1 cellular context compared by ENCODE assay signal in genomic region chr19:2507109-2507508, GRCh38.
TF ChIP-seq lines count a peak whose summit lies in the region.

No MANE protein-coding gene starts in this region.

TF ChIP-seq in K562, 482 proteins besides CTCF, POLR2A, EP300 and RAD21 (continued from another document and continues in another):
- TF ChIP-seq ARID4B (CRISPR knock-in tag; IDR thresholded peaks at IDR 0.05) (no peak), CAMTA2 (CRISPR knock-in tag; conservative IDR thresholded peaks at IDR 0.05) (no peak), TBP (optimal IDR thresholded peaks at IDR 0.05; ENCODE audit: low read depth, low read length) (no peak), ZC3H8 (IDR thresholded peaks at IDR 0.05) (no peak), MAFG (tag; conservative IDR thresholded peaks at IDR 0.05) (no peak), TCFL5 (CRISPR knock-in tag; conservative IDR thresholded peaks at IDR 0.05) (no peak), XRCC5 (IDR thresholded peaks at IDR 0.05; ENCODE audit: low read depth, low read length) (no peak), BRD4 (IDR thresholded peaks at IDR 0.05) (no peak), EHMT2 (IDR thresholded peaks at IDR 0.05) (no peak), LEF1 (IDR thresholded peaks at IDR 0.05) (peak; percentile 69; the same call in 1 of the 2 replicates), TBL1XR1 (IDR thresholded peaks at IDR 0.05; ENCODE audit: low read length in 2 of 2) (no peak), ZBTB5 (IDR thresholded peaks at IDR 0.05) (no peak), CHCHD3 (CRISPR knock-in tag; IDR thresholded peaks at IDR 0.05) (no peak), POLR3A (IDR thresholded peaks at IDR 0.05; ENCODE audit: borderline replicate concordance, extremely low read depth, insufficient read depth, insufficient read length) (no peak), CCNT2 (IDR thresholded peaks at IDR 0.05; ENCODE audit: borderline replicate concordance, extremely low read depth, insufficient read length, low read depth, low read length) (no peak), IFI16 (CRISPR knock-in tag; IDR thresholded peaks at IDR 0.05) (no peak), MYBL2 (IDR thresholded peaks at IDR 0.05; ENCODE audit: low read depth) (no peak), MYBL2 (CRISPR knock-in tag; IDR thresholded peaks at IDR 0.05; ENCODE audit: borderline replicate concordance) (no peak), ZFP30 (CRISPR knock-in tag; IDR thresholded peaks at IDR 0.05; ENCODE audit: borderline replicate concordance) (no peak), SETDB1 (IDR thresholded peaks at IDR 0.05; ENCODE audit: low read length) (no peak), ZSCAN32 (CRISPR knock-in tag; IDR thresholded peaks at IDR 0.05) (no peak), CC2D1A (IDR thresholded peaks at IDR 0.05) (no peak), ZNF165 (CRISPR knock-in tag; IDR thresholded peaks at IDR 0.05; ENCODE audit: borderline replicate concordance) (no peak), HDGF (IDR thresholded peaks at IDR 0.05) (no peak), MED1 (CRISPR knock-in tag; IDR thresholded peaks at IDR 0.05; ENCODE audit: borderline replicate concordance) (no peak), XRCC4 (IDR thresholded peaks at IDR 0.05; ENCODE audit: extremely low read depth, insufficient read depth, insufficient read length) (no peak), TAF9B (IDR thresholded peaks at IDR 0.05; ENCODE audit: partially characterized antibody) (no peak), ZNF184 (CRISPR knock-in tag; IDR thresholded peaks at IDR 0.05) (no peak), ZNF121 (CRISPR knock-in tag; conservative IDR thresholded peaks at IDR 0.05) (no peak), CBFA2T3 (IDR thresholded peaks at IDR 0.05) (no peak), ESRRA (IDR thresholded peaks at IDR 0.05; ENCODE audit: borderline replicate concordance, low read depth) (no peak), KLF16 (IDR thresholded peaks at IDR 0.05) (no peak), LCOR (CRISPR knock-in tag; IDR thresholded peaks at IDR 0.05) (no peak), ARNT (IDR thresholded peaks at IDR 0.05) (no peak), ZNF668 (CRISPR knock-in tag; IDR thresholded peaks at IDR 0.05) (no peak), ZNF644 (tag; IDR thresholded peaks at IDR 0.05; ENCODE audit: low read depth) (no peak), SPI1 (IDR thresholded peaks at IDR 0.05; ENCODE audit: borderline replicate concordance, low read depth, low read length) (no peak), ZNF398 (CRISPR knock-in tag; IDR thresholded peaks at IDR 0.05) (no peak), MCM2 (IDR thresholded peaks at IDR 0.05; ENCODE audit: low read depth) (no peak), ZNF511 (CRISPR knock-in tag; IDR thresholded peaks at IDR 0.05) (no peak), ZNF280B (CRISPR knock-in tag; IDR thresholded peaks at IDR 0.05) (no peak), WHSC1 (IDR thresholded peaks at IDR 0.05; ENCODE audit: low read length) (no peak)
- TF ChIP-seq, protein P1, sequence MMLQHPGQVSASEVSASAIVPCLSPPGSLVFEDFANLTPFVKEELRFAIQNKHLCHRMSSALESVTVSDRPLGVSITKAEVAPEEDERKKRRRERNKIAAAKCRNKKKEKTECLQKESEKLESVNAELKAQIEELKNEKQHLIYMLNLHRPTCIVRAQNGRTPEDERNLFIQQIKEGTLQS (IDR thresholded peaks at IDR 0.05), result peak; percentile 63
- TF ChIP-seq, protein P1 (CRISPR knock-in tag; conservative IDR thresholded peaks at IDR 0.05), result no peak
- TF ChIP-seq, protein P2, sequence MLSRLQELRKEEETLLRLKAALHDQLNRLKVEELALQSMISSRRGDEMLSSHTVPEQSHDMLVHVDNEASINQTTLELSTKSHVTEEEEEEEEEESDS (CRISPR knock-in tag; IDR thresholded peaks at IDR 0.05), result no peak
- TF ChIP-seq, protein P3, sequence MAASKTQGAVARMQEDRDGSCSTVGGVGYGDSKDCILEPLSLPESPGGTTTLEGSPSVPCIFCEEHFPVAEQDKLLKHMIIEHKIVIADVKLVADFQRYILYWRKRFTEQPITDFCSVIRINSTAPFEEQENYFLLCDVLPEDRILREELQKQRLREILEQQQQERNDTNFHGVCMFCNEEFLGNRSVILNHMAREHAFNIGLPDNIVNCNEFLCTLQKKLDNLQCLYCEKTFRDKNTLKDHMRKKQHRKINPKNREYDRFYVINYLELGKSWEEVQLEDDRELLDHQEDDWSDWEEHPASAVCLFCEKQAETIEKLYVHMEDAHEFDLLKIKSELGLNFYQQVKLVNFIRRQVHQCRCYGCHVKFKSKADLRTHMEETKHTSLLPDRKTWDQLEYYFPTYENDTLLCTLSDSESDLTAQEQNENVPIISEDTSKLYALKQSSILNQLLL (CRISPR knock-in tag; IDR thresholded peaks at IDR 0.05; ENCODE audit: borderline replicate concordance), result no peak
